15 cellular contexts compared by ENCODE assay signal in the genomic region with DNA sequence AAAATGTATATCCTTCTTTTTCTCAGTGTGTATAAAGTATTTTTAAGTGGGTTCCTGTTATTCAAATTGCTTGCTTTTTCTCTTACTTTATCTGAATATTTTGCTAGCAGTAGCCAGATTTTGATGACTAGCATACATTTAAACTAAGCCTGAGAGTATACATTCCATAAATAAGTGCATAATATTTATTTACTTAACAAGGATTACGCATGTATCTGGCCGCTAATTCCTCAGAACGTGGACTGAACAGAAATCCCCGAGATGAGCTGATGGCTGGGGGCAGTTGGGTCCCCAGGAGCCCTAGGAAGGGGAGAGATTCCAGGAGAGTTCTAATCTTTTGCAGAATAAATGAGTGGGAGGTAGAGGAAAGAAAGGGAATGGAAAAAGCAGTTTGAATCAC.
"Had no signal": no experiment of that assay in that cellular context is flagged by ENCODE, and none has a peak within 500 bp of the region (broad histone marks: within the 10 kb centered on the region; RNA-seq: fewer than 3 reads in every experiment).

No MANE protein-coding gene starts in this region.

- H3K4me1 Mint-ChIP-seq: activated B cell treated with CpG ODN at 0.5 μM for 24 hours had no signal

- H3K36me3 Mint-ChIP-seq: activated naive CD4-positive, alpha-beta T cell treated with anti-CD3 and anti-CD28 coated beads, Interleukin-2, amount 50 U/mL, for 24 hours; natural killer cell treated with Interleukin-12 subunit alpha and Interleukin-12 subunit beta and Interleukin-15 and Interleukin-18, amount 100 ng/mL, for 72 hours had no signal

- H3K9me3 Mint-ChIP-seq: activated B cell treated with CpG ODN at 0.5 μM for 24 hours; activated CD8-positive, alpha-beta T cell treated with anti-CD3 and anti-CD28 coated beads for 36 hours; activated naive CD4-positive, alpha-beta T cell treated with anti-CD3 and anti-CD28 coated beads, Interleukin-2, amount 50 U/mL, for 24 hours; natural killer cell treated with Interleukin-12 subunit alpha and Interleukin-12 subunit beta and Interleukin-15 and Interleukin-18, amount 100 ng/mL, for 72 hours had no signal

- ATAC-seq: activated CD8-positive, alpha-beta T cell treated with anti-CD3 and anti-CD28 coated beads for 36 hours; left colon; natural killer cell treated with Interleukin-12 subunit alpha and Interleukin-12 subunit beta and Interleukin-15 and Interleukin-18, amount 100 ng/mL, for 72 hours; stimulated activated naive CD8-positive, alpha-beta T cell treated with anti-CD3 and anti-CD28 coated beads, Interleukin-15, Interleukin-2, amounts not matched to agents 100 U/mL and 50 U/mL, for 24 hours had no signal

- DNase-seq: activated B cell treated with CpG ODN at 0.5 μM for 24 hours; activated CD4-positive, alpha-beta T cell treated with anti-CD3 and anti-CD28 coated beads for 48 hours; activated CD8-positive, alpha-beta T cell treated with anti-CD3 and anti-CD28 coated beads for 36 hours; activated effector memory CD4-positive, alpha-beta T cell treated with anti-CD3 and anti-CD28 coated beads, Interleukin-2, amount 50 U/mL, for 16 hours; activated T-cell treated with anti-CD3 and anti-CD28 coated beads, Interleukin-2, amount 50 U/mL, for 48 hours; amniotic stem cell; brain microvascular endothelial cell; left colon; occipital lobe; small intestine; stimulated activated naive CD8-positive, alpha-beta T cell treated with anti-CD3 and anti-CD28 coated beads, Interleukin-15, Interleukin-2, amounts not matched to agents 100 U/mL and 50 U/mL, for 24 hours had no signal

- H3K27ac Mint-ChIP-seq: activated B cell treated with CpG ODN at 0.5 μM for 24 hours; activated CD8-positive, alpha-beta T cell treated with anti-CD3 and anti-CD28 coated beads for 36 hours; activated naive CD4-positive, alpha-beta T cell treated with anti-CD3 and anti-CD28 coated beads, Interleukin-2, amount 50 U/mL, for 24 hours; natural killer cell treated with Interleukin-12 subunit alpha and Interleukin-12 subunit beta and Interleukin-15 and Interleukin-18, amount 100 ng/mL, for 72 hours; progenitor cell of endocrine pancreas had no signal

- H3K4me3 Mint-ChIP-seq: activated B cell treated with CpG ODN at 0.5 μM for 24 hours; activated CD8-positive, alpha-beta T cell treated with anti-CD3 and anti-CD28 coated beads for 36 hours; activated naive CD4-positive, alpha-beta T cell treated with anti-CD3 and anti-CD28 coated beads, Interleukin-2, amount 50 U/mL, for 24 hours; natural killer cell treated with Interleukin-12 subunit alpha and Interleukin-12 subunit beta and Interleukin-15 and Interleukin-18, amount 100 ng/mL, for 72 hours had no signal

- H3K27ac ChIP-seq: brain microvascular endothelial cell, epithelial cell of prostate had no signal
